Comparison of ENCODE assay signal across 9 cellular contexts in the genomic region with DNA sequence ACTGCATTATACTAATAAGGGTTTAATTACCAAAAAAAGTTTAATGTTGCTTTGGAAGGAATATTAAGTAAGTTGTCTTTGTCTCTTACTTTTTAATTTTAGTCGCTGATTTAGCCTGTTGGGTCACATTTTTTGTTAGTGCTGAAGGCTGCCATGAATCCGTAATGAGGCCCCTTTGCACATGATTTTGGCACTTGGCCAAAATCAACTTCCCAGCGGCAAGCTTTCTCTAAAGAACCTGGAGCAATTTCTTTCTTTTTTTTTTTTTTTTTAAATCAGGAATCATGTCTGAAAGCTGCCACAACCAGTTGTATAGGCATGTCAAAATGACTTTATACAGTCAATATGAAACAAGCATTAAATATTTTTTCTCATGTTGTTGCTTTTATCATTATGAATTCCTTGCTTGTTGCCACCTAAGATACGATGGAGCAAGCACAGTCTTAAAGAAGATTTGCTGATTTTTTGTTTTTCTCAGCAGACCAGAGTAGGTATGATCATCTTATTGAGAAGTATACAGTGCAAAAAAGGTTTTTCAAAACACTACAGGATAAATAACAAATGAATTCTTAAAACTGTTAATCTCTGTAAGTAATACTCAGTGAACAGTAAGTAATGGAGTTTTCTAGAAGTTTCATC.
DNase-seq lines count a peak whose midpoint lies in the region; ATAC-seq and TF ChIP-seq lines count a peak whose summit lies in the region.
"Had no signal": no experiment of that assay in that cellular context is flagged by ENCODE, and none has a peak within 500 bp of the region (broad histone marks: within the 10 kb centered on the region; RNA-seq: fewer than 3 reads in every experiment).

No MANE protein-coding gene starts in this region.

- ATAC-seq in gastroesophageal sphincter = no peak

- TF ChIP-seq POLR2A in gastroesophageal sphincter (IDR thresholded peaks at IDR 0.05) = no peak

- no peaks in the 10 kb centered on the region for H3K4me1 Mint-ChIP-seq in CD14-positive monocyte

- no peaks in the 10 kb centered on the region for H3K36me3 ChIP-seq in SJSA1
- H3K36me3 ChIP-seq in gastroesophageal sphincter = no peaks in the 10 kb centered on the region

- H3K9me3 Mint-ChIP-seq in CD14-positive monocyte = peaks cover 0 to 4% (median 0%) of the 10 kb centered on the region in 7 donors

- DNase-seq in EL (peak; percentile 44), SJSA1 (ENCODE audit: low read depth in 1 of 2, low spot score in 2 of 2) (peak; percentile 42 to 64), renal cortical epithelial cell (ENCODE audit: low read depth) (peak; percentile 72), GM10266 (ENCODE audit: extremely low spot score) (no peak), GM19240 (ENCODE audit: insufficient read length, low spot score) (no peak), CD14-positive monocyte (ENCODE audit: low spot score) (no peak), HUDEP-2 (lab: John Stamatoyannopoulos, UW; ENCODE audit: unreplicated experiment in 76 of 76) (no peak)

- H3K27ac ChIP-seq in SJSA1 = peak overlapping the region; percentile 28; the same call in 1 of the 2 replicates
- H3K27ac ChIP-seq in gastroesophageal sphincter = peak overlapping the region in 3 of 4 donors; percentile 65 to 77 (median 72)

- H3K27ac Mint-ChIP-seq in CD14-positive monocyte = no peak overlapping the region

- no peaks in the 10 kb centered on the region for H3K27me3 Mint-ChIP-seq in CD14-positive monocyte (ENCODE audit: low read depth in 3 of 3)

- no peaks in the 10 kb centered on the region for H3K9me3 ChIP-seq in SJSA1 (replicated peaks)
- no peaks in the 10 kb centered on the region for H3K9me3 ChIP-seq in gastroesophageal sphincter

- H3K4me1 ChIP-seq in SJSA1 (replicated peaks) = no peaks in the 10 kb centered on the region; the same call in none of the 2 replicates
- H3K4me1 ChIP-seq in gastroesophageal sphincter = peaks cover 0 to 18% (median 0%) of the 10 kb centered on the region in 3 donors

- no peak overlapping the region for H3K4me3 Mint-ChIP-seq in CD14-positive monocyte

- TF ChIP-seq CTCF in gastroesophageal sphincter (IDR thresholded peaks at IDR 0.05) (no peak), GM10266 (IDR thresholded peaks at IDR 0.05; ENCODE audit: control insufficient read depth, insufficient read depth, low read depth, missing control alignments) (no peak), CD14-positive monocyte (IDR thresholded peaks at IDR 0.05) (no peak)

- 19 to 23% methylated on average over 4 of the region's 4 CpGs for WGBS in gastroesophageal sphincter (ENCODE audit: low coverage in 1 of 2), 2 donors

- TF ChIP-seq EP300 in gastroesophageal sphincter (IDR thresholded peaks at IDR 0.05) = no peak

- H3K36me3 Mint-ChIP-seq in CD14-positive monocyte = no peaks in the 10 kb centered on the region

- peak overlapping the region; percentile 30 for H3K4me3 ChIP-seq in SJSA1
- peak overlapping the region; percentile 38 to 42 for H3K4me3 ChIP-seq in gastroesophageal sphincter
- H3K4me3 ChIP-seq: GM12878 had no signal

- intact Hi-C loops in CD14-positive monocyte (cut with micrococcal nuclease) = no loop called here

- H3K27me3 ChIP-seq in SJSA1 (replicated peaks) (no peaks in the 10 kb centered on the region), gastroesophageal sphincter (no peaks in the 10 kb centered on the region)

Comparison
In these comparisons a context has a peak if more than half of its experiments do, and no peak if none do; other contexts are left out.
1. DNase-seq: peak in EL (single experiment), SJSA1 (2 of 2) and renal cortical epithelial cell (single experiment); none in GM10266 (single experiment), GM19240 (single experiment), CD14-positive monocyte (single experiment) and HUDEP-2 (0 of 76).